In genomic region chr9:119868694-119869093, GRCh38 we compare ENCODE assay signal across 17 cellular contexts.
DNase-seq lines count a peak whose midpoint lies in the region; ATAC-seq lines count a peak whose summit lies in the region.
"Had no signal": no experiment of that assay in that cellular context is flagged by ENCODE, and none has a peak within 500 bp of the region (broad histone marks: within the 10 kb centered on the region; RNA-seq: fewer than 3 reads in every experiment).

No MANE protein-coding gene starts in this region.

- whole genome bisulfite sequencing in neuronal stem cell (ENCODE audit: extremely low coverage in 2 of 2, insufficient read length in 2 of 2, insufficient replicate concordance in 1 of 2), 2 donors = no CpG with 5 or more reads among the region's 5 CpGs

- H2AFZ ChIP-seq in neuronal stem cell (ENCODE audit: low read length) = no peak overlapping the region

- no peaks in the 10 kb centered on the region for H3K79me1 ChIP-seq in neuronal stem cell (ENCODE audit: low read depth, low read length)

- no peak for ATAC-seq in activated naive CD4-positive, alpha-beta T cell treated with anti-CD3 and anti-CD28 coated beads, Interleukin-2, amount 50 U/mL, for 72 hours
- ATAC-seq: activated CD8-positive, alpha-beta T cell treated with anti-CD3 and anti-CD28 coated beads for 36 hours; effector memory CD8-positive, alpha-beta T cell; left lung; naive thymus-derived CD8-positive, alpha-beta T cell had no signal

- no peak overlapping the region for H3K4me2 ChIP-seq in neuronal stem cell (ENCODE audit: insufficient read depth, low read length, poor library complexity, severe bottlenecking)
- H3K4me2 ChIP-seq: KMS-11 had no signal

- peak overlapping the region; percentile 1 for H3K14ac ChIP-seq in neuronal stem cell (ENCODE audit: low read length)

- H4K91ac ChIP-seq in neuronal stem cell (ENCODE audit: low read depth, low read length, poor library complexity) = no peak overlapping the region

- H3K36me3 Mint-ChIP-seq in activated naive CD4-positive, alpha-beta T cell treated with anti-CD3 and anti-CD28 coated beads, Interleukin-2, amount 50 U/mL, for 72 hours = no peaks in the 10 kb centered on the region
- H3K36me3 Mint-ChIP-seq: naive thymus-derived CD8-positive, alpha-beta T cell had no signal

- peak overlapping the region; percentile 38 for H3K18ac ChIP-seq in neuronal stem cell (ENCODE audit: low read length)

- H3K9me3 ChIP-seq in neuronal stem cell (replicated peaks in 1 of 2; ENCODE audit: control insufficient read depth in 2 of 2, insufficient read depth in 1 of 2, low read depth in 1 of 2, low read length in 2 of 2) = no peaks in the 10 kb centered on the region
- H3K9me3 ChIP-seq: adrenal gland had no signal

- H3K27ac ChIP-seq in neuronal stem cell (replicated peaks; ENCODE audit: low read length) = no peak overlapping the region
- H3K27ac ChIP-seq: adrenal gland, KMS-11, left lung had no signal

- peaks cover 0 to 18% of the 10 kb centered on the region in 2 donors for H3K9me3 Mint-ChIP-seq in activated naive CD4-positive, alpha-beta T cell treated with anti-CD3 and anti-CD28 coated beads, Interleukin-2, amount 50 U/mL, for 72 hours
- H3K9me3 Mint-ChIP-seq: activated CD8-positive, alpha-beta T cell treated with anti-CD3 and anti-CD28 coated beads for 36 hours; activated T-helper 1 cell treated with anti-CD3 and anti-CD28 coated beads, Interleukin-12 subunit alpha, Interleukin-12 subunit beta, Interleukin-2, Interleukin-4 antibody, amounts not matched to agents 30 ng/mL and 10 ng/mL and 1 ng/mL, durations not matched to agents 14 hours and 24 hours and 36 hours had no signal

- H3K23ac ChIP-seq in neuronal stem cell (ENCODE audit: low read depth, low read length, poor library complexity) = no peak overlapping the region

- DNase-seq in DMS 273 treated with DMSO at 0.1 percent for 48 hours (lab: John Stamatoyannopoulos, UW) (peak; percentile 14), NCI-H1105 (lab: John Stamatoyannopoulos, UW) (peak; percentile 76), NCI-H69 (lab: John Stamatoyannopoulos, UW) (peak; percentile 100), neuronal stem cell (ENCODE audit: low spot score) (no peak), NOMO-1 (lab: John Stamatoyannopoulos, UW; ENCODE audit: unreplicated experiment in 2 of 2) (no peak), SK-N-DZ (ENCODE audit: low spot score) (no peak), HPDE6-E6E7 (ENCODE audit: extremely low spot score) (no peak)
- DNase-seq in activated naive CD4-positive, alpha-beta T cell treated with anti-CD3 and anti-CD28 coated beads, Interleukin-2, amount 50 U/mL, for 72 hours (ENCODE audit: low spot score in 2 of 2) = no peak
- DNase-seq: activated CD8-positive, alpha-beta T cell treated with anti-CD3 and anti-CD28 coated beads for 36 hours; adrenal gland; effector memory CD8-positive, alpha-beta T cell; left lung; naive thymus-derived CD8-positive, alpha-beta T cell; NCI-H526 treated with DMSO at 0.1 percent for 48 hours; stimulated activated naive CD4-positive, alpha-beta T cell treated with Interleukin-2 at 50 U/mL for 16 hours had no signal

- peak overlapping the region; percentile 37 for H3K4ac ChIP-seq in neuronal stem cell (ENCODE audit: low read length)

- H3K27ac Mint-ChIP-seq in activated naive CD4-positive, alpha-beta T cell treated with anti-CD3 and anti-CD28 coated beads, Interleukin-2, amount 50 U/mL, for 72 hours = no peak overlapping the region
- H3K27ac Mint-ChIP-seq: activated CD8-positive, alpha-beta T cell treated with anti-CD3 and anti-CD28 coated beads for 36 hours; activated T-helper 1 cell treated with anti-CD3 and anti-CD28 coated beads, Interleukin-12 subunit alpha, Interleukin-12 subunit beta, Interleukin-2, Interleukin-4 antibody, amounts not matched to agents 30 ng/mL and 10 ng/mL and 1 ng/mL, durations not matched to agents 14 hours and 24 hours and 36 hours; effector memory CD8-positive, alpha-beta T cell; naive thymus-derived CD8-positive, alpha-beta T cell had no signal

- H3K27me3 ChIP-seq in neuronal stem cell (ENCODE audit: control insufficient read depth in 3 of 3, insufficient read depth in 3 of 3, low read depth in 1 of 3, low read length in 3 of 3) = no peaks in the 10 kb centered on the region
- H3K27me3 ChIP-seq: adrenal gland, left lung had no signal

- H2BK120ac ChIP-seq in neuronal stem cell (ENCODE audit: low read depth, low read length) = no peak overlapping the region

- no peak overlapping the region for H3K9ac ChIP-seq in neuronal stem cell (ENCODE audit: low read depth, low read length, poor library complexity)
- H3K9ac ChIP-seq: KMS-11 had no signal

- H3K4me3 ChIP-seq in neuronal stem cell (ENCODE audit: low read length in 2 of 2) = no peak overlapping the region
- H3K4me3 ChIP-seq: adrenal gland, left lung had no signal

- H2BK15ac ChIP-seq in neuronal stem cell (ENCODE audit: low read length) = no peak overlapping the region

- no peak overlapping the region for H4K8ac ChIP-seq in neuronal stem cell (ENCODE audit: low read depth, low read length)

- H3K36me3 ChIP-seq in neuronal stem cell (replicated peaks in 1 of 2; ENCODE audit: control insufficient read depth in 2 of 2, insufficient read depth in 2 of 2, low read length in 2 of 2) = no peaks in the 10 kb centered on the region
- H3K36me3 ChIP-seq: adrenal gland, left lung had no signal

- no peak overlapping the region for H2BK12ac ChIP-seq in neuronal stem cell (ENCODE audit: low read length)

- no peak overlapping the region for H2BK5ac ChIP-seq in neuronal stem cell (ENCODE audit: low read length)

- no peaks in the 10 kb centered on the region for H3K4me1 ChIP-seq in neuronal stem cell (ENCODE audit: control insufficient read depth in 2 of 2, insufficient read depth in 1 of 2, low read depth in 1 of 2, low read length in 2 of 2)
- H3K4me1 ChIP-seq: adrenal gland, left lung had no signal

- H2AK5ac ChIP-seq in neuronal stem cell (ENCODE audit: low read depth, low read length) = peak overlapping the region; percentile 13

Comparison
In these comparisons a context has a peak if more than half of its experiments do, and no peak if none do; other contexts are left out.
1. DNase-seq: peak in DMS 273 treated with DMSO at 0.1 percent for 48 hours (single experiment), NCI-H1105 (single experiment) and NCI-H69 (single experiment); none in neuronal stem cell (single experiment), activated naive CD4-positive, alpha-beta T cell treated with anti-CD3 and anti-CD28 coated beads, Interleukin-2, amount 50 U/mL, for 72 hours (0 of 2), NOMO-1 (0 of 2), SK-N-DZ (single experiment) and HPDE6-E6E7 (single experiment).